Comparison of ENCODE assay signal across 1 cellular context in the genomic region with DNA sequence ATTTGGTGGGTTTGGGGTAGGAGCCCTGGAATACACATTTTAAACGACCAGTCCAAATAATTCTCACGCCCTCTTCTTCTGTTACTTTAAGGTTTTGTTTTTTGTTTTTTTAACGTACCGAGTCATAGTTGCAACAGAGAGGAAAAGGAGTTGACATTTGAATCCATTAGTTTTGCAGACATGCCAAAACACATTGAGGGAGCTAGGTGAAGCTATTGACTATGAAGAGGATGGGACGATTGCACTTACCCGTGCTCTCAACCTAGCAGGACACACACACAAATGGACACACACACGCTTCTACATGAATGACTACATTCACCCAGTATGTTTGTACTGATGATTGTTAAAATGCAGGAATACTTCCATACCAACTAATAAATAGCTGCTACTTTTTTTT.
TF ChIP-seq lines count a peak whose summit lies in the region.

No MANE protein-coding gene starts in this region.

TF ChIP-seq in K562, 482 proteins besides CTCF, POLR2A, EP300 and RAD21:
- TF ChIP-seq, protein P1, sequence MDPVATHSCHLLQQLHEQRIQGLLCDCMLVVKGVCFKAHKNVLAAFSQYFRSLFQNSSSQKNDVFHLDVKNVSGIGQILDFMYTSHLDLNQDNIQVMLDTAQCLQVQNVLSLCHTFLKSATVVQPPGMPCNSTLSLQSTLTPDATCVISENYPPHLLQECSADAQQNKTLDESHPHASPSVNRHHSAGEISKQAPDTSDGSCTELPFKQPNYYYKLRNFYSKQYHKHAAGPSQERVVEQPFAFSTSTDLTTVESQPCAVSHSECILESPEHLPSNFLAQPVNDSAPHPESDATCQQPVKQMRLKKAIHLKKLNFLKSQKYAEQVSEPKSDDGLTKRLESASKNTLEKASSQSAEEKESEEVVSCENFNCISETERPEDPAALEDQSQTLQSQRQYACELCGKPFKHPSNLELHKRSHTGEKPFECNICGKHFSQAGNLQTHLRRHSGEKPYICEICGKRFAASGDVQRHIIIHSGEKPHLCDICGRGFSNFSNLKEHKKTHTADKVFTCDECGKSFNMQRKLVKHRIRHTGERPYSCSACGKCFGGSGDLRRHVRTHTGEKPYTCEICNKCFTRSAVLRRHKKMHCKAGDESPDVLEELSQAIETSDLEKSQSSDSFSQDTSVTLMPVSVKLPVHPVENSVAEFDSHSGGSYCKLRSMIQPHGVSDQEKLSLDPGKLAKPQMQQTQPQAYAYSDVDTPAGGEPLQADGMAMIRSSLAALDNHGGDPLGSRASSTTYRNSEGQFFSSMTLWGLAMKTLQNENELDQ (CRISPR knock-in tag; IDR thresholded peaks at IDR 0.05; ENCODE audit: borderline replicate concordance), result no peak
- TF ChIP-seq, protein P2, sequence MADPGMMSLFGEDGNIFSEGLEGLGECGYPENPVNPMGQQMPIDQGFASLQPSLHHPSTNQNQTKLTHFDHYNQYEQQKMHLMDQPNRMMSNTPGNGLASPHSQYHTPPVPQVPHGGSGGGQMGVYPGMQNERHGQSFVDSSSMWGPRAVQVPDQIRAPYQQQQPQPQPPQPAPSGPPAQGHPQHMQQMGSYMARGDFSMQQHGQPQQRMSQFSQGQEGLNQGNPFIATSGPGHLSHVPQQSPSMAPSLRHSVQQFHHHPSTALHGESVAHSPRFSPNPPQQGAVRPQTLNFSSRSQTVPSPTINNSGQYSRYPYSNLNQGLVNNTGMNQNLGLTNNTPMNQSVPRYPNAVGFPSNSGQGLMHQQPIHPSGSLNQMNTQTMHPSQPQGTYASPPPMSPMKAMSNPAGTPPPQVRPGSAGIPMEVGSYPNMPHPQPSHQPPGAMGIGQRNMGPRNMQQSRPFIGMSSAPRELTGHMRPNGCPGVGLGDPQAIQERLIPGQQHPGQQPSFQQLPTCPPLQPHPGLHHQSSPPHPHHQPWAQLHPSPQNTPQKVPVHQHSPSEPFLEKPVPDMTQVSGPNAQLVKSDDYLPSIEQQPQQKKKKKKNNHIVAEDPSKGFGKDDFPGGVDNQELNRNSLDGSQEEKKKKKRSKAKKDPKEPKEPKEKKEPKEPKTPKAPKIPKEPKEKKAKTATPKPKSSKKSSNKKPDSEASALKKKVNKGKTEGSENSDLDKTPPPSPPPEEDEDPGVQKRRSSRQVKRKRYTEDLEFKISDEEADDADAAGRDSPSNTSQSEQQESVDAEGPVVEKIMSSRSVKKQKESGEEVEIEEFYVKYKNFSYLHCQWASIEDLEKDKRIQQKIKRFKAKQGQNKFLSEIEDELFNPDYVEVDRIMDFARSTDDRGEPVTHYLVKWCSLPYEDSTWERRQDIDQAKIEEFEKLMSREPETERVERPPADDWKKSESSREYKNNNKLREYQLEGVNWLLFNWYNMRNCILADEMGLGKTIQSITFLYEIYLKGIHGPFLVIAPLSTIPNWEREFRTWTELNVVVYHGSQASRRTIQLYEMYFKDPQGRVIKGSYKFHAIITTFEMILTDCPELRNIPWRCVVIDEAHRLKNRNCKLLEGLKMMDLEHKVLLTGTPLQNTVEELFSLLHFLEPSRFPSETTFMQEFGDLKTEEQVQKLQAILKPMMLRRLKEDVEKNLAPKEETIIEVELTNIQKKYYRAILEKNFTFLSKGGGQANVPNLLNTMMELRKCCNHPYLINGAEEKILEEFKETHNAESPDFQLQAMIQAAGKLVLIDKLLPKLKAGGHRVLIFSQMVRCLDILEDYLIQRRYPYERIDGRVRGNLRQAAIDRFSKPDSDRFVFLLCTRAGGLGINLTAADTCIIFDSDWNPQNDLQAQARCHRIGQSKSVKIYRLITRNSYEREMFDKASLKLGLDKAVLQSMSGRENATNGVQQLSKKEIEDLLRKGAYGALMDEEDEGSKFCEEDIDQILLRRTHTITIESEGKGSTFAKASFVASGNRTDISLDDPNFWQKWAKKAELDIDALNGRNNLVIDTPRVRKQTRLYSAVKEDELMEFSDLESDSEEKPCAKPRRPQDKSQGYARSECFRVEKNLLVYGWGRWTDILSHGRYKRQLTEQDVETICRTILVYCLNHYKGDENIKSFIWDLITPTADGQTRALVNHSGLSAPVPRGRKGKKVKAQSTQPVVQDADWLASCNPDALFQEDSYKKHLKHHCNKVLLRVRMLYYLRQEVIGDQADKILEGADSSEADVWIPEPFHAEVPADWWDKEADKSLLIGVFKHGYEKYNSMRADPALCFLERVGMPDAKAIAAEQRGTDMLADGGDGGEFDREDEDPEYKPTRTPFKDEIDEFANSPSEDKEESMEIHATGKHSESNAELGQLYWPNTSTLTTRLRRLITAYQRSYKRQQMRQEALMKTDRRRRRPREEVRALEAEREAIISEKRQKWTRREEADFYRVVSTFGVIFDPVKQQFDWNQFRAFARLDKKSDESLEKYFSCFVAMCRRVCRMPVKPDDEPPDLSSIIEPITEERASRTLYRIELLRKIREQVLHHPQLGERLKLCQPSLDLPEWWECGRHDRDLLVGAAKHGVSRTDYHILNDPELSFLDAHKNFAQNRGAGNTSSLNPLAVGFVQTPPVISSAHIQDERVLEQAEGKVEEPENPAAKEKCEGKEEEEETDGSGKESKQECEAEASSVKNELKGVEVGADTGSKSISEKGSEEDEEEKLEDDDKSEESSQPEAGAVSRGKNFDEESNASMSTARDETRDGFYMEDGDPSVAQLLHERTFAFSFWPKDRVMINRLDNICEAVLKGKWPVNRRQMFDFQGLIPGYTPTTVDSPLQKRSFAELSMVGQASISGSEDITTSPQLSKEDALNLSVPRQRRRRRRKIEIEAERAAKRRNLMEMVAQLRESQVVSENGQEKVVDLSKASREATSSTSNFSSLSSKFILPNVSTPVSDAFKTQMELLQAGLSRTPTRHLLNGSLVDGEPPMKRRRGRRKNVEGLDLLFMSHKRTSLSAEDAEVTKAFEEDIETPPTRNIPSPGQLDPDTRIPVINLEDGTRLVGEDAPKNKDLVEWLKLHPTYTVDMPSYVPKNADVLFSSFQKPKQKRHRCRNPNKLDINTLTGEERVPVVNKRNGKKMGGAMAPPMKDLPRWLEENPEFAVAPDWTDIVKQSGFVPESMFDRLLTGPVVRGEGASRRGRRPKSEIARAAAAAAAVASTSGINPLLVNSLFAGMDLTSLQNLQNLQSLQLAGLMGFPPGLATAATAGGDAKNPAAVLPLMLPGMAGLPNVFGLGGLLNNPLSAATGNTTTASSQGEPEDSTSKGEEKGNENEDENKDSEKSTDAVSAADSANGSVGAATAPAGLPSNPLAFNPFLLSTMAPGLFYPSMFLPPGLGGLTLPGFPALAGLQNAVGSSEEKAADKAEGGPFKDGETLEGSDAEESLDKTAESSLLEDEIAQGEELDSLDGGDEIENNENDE (IDR thresholded peaks at IDR 0.05; ENCODE audit: low read depth, low read length), result no peak
- TF ChIP-seq ZKSCAN8 (CRISPR knock-in tag; IDR thresholded peaks at IDR 0.05) (no peak), PTBP1 (IDR thresholded peaks at IDR 0.05; ENCODE audit: low read depth, low read length) (no peak), CC2D1A (IDR thresholded peaks at IDR 0.05) (no peak)
